37 cellular contexts compared by ENCODE assay signal in genomic region chr2:88123975-88124917, GRCh38. TPM values are rescaled to one million over a fixed set of nuclear protein-coding genes. Genes with fewer than 3 reads are reported as not detected.
"Had no signal": no experiment of that assay in that cellular context is flagged by ENCODE, and none has a peak within 500 bp of the region (broad histone marks: within the 10 kb centered on the region; RNA-seq: fewer than 3 reads in every experiment).

No MANE protein-coding gene starts in this region.

- H3K27me3 ChIP-seq: body of pancreas, brain microvascular endothelial cell, breast epithelium had no signal

- DNase-seq: activated CD4-positive, alpha-beta memory T cell treated with anti-CD3 and anti-CD28 coated beads for 36 hours; activated CD4-positive, alpha-beta T cell treated with anti-CD3 and anti-CD28 coated beads for 1 hour; activated CD4-positive, alpha-beta T cell treated with anti-CD3 and anti-CD28 coated beads for 36 hours; activated CD4-positive, alpha-beta T cell treated with anti-CD3 and anti-CD28 coated beads for 48 hours; activated CD4-positive, alpha-beta T cell treated with anti-CD3 and anti-CD28 coated beads, Interleukin-2, amount 10 ng/mL, durations not matched to agents 7 days and 5 days; activated CD4-positive, CD25-positive, alpha-beta regulatory T cell; activated CD8-positive, alpha-beta memory T cell treated with anti-CD3 and anti-CD28 coated beads, Interleukin-2, amount 50 U/mL, for 4 hours; activated CD8-positive, alpha-beta T cell treated with anti-CD3 and anti-CD28 coated beads for 36 hours; activated effector memory CD4-positive, alpha-beta T cell treated with anti-CD3 and anti-CD28 coated beads, Interleukin-2, amount 50 U/mL, for 16 hours; activated gamma-delta T cell treated with Interleukin-2 at 50 U/mL for 16 hours; activated naive CD4-positive, alpha-beta T cell; activated naive CD4-positive, alpha-beta T cell treated with anti-CD3 and anti-CD28 coated beads for 36 hours; activated naive CD4-positive, alpha-beta T cell treated with anti-CD3 and anti-CD28 coated beads, Interleukin-2, amount 50 U/mL, for 16 hours; activated naive CD8-positive, alpha-beta T cell treated with anti-CD3 and anti-CD28 coated beads for 36 hours; activated T-cell treated with anti-CD3 and anti-CD28 coated beads for 4 hours; activated T-cell treated with anti-CD3 and anti-CD28 coated beads, Interleukin-2, amount 50 U/mL, for 1 hour; activated T-cell treated with anti-CD3 and anti-CD28 coated beads, Interleukin-2, amount 50 U/mL, for 4 hours; activated T-cell treated with anti-CD3 and anti-CD28 coated beads, Interleukin-2, amount 50 U/mL, for 72 hours; adrenal gland; amniotic stem cell; aorta; body of pancreas; brain microvascular endothelial cell; central memory CD4-positive, alpha-beta T cell; T-helper 1 cell; T-helper 2 cell; T-helper 9 cell; WERI-Rb-1 had no signal

- H3K27ac ChIP-seq: adrenal gland, body of pancreas, brain microvascular endothelial cell, breast epithelium, WERI-Rb-1 had no signal

- H3K4me3 ChIP-seq: adrenal gland, body of pancreas, breast epithelium had no signal

- H3K9me3 ChIP-seq: adrenal gland, body of pancreas, breast epithelium had no signal

- ATAC-seq: activated CD4-positive, alpha-beta T cell treated with anti-CD3 and anti-CD28 coated beads for 36 hours; activated CD4-positive, CD25-positive, alpha-beta regulatory T cell treated with anti-CD3 and anti-CD28 coated beads, Interleukin-2, amount 50 U/mL, for 24 hours; activated CD8-positive, alpha-beta T cell treated with anti-CD3 and anti-CD28 coated beads for 36 hours; activated naive CD4-positive, alpha-beta T cell treated with anti-CD3 and anti-CD28 coated beads, Interleukin-2, amount 50 U/mL, for 72 hours; activated T-cell treated with anti-CD3 and anti-CD28 coated beads, Interleukin-2, amount 50 U/mL, for 4 hours; activated T-cell treated with anti-CD3 and anti-CD28 coated beads, Interleukin-2, amount 50 U/mL, for 72 hours; activated T-helper 17 cell treated with anti-CD3 and anti-CD28 coated beads, Interleukin-2, amount 50 U/mL, for 72 hours; body of pancreas; WTC11 had no signal

- H3K4me1 ChIP-seq: adrenal gland, body of pancreas, breast epithelium had no signal

- H3K36me3 ChIP-seq: adrenal gland, brain microvascular endothelial cell, breast epithelium, WERI-Rb-1 had no signal

RNA-seq across cellular contexts. Expression of gene FABP1, which starts 3.6 kb away (rescaled TPM):
- total RNA-seq: activated CD4-positive, alpha-beta memory T cell treated with anti-CD3 and anti-CD28 coated beads for 36 hours; activated CD4-positive, alpha-beta T cell treated with anti-CD3 and anti-CD28 coated beads for 36 hours; activated CD4-positive, alpha-beta T cell treated with anti-CD3 and anti-CD28 coated beads, Interleukin-2, amount 10 ng/mL, durations not matched to agents 7 days and 5 days; activated CD8-positive, alpha-beta memory T cell treated with anti-CD3 and anti-CD28 coated beads for 36 hours; activated CD8-positive, alpha-beta T cell treated with anti-CD3 and anti-CD28 coated beads for 36 hours; activated naive CD4-positive, alpha-beta T cell treated with anti-CD3 and anti-CD28 coated beads for 36 hours; activated naive CD4-positive, alpha-beta T cell treated with anti-CD3 and anti-CD28 coated beads, Interleukin-2, amount 50 U/mL, for 72 hours; activated naive CD8-positive, alpha-beta T cell treated with anti-CD3 and anti-CD28 coated beads for 36 hours; activated T-cell treated with anti-CD3 and anti-CD28 coated beads, Interleukin-2, amount 50 U/mL, for 72 hours; activated T-helper 1 cell treated with anti-CD3 and anti-CD28 coated beads, Interleukin-12 subunit alpha, Interleukin-12 subunit beta, Interleukin-2, Interleukin-4 antibody, amounts not matched to agents 30 ng/mL and 10 ng/mL and 1 ng/mL, durations not matched to agents 14 hours and 24 hours and 36 hours; activated T-helper 17 cell treated with anti-CD3 and anti-CD28 coated beads, Interleukin-2, amount 50 U/mL, for 72 hours; aorta; astrocyte; body of pancreas; cardiac septum had no signal

RNA-seq across cellular contexts. Expression of gene SMYD1, which starts 56.6 kb away (rescaled TPM):
- total RNA-seq: activated CD4-positive, alpha-beta memory T cell treated with anti-CD3 and anti-CD28 coated beads for 36 hours; activated CD4-positive, alpha-beta T cell treated with anti-CD3 and anti-CD28 coated beads for 36 hours; activated CD4-positive, alpha-beta T cell treated with anti-CD3 and anti-CD28 coated beads, Interleukin-2, amount 10 ng/mL, durations not matched to agents 7 days and 5 days; activated CD8-positive, alpha-beta memory T cell treated with anti-CD3 and anti-CD28 coated beads for 36 hours; activated CD8-positive, alpha-beta T cell treated with anti-CD3 and anti-CD28 coated beads for 36 hours; activated naive CD4-positive, alpha-beta T cell treated with anti-CD3 and anti-CD28 coated beads for 36 hours; activated naive CD4-positive, alpha-beta T cell treated with anti-CD3 and anti-CD28 coated beads, Interleukin-2, amount 50 U/mL, for 72 hours; activated naive CD8-positive, alpha-beta T cell treated with anti-CD3 and anti-CD28 coated beads for 36 hours; activated T-cell treated with anti-CD3 and anti-CD28 coated beads, Interleukin-2, amount 50 U/mL, for 4 hours; activated T-cell treated with anti-CD3 and anti-CD28 coated beads, Interleukin-2, amount 50 U/mL, for 72 hours; activated T-helper 1 cell treated with anti-CD3 and anti-CD28 coated beads, Interleukin-12 subunit alpha, Interleukin-12 subunit beta, Interleukin-2, Interleukin-4 antibody, amounts not matched to agents 30 ng/mL and 10 ng/mL and 1 ng/mL, durations not matched to agents 14 hours and 24 hours and 36 hours; activated T-helper 17 cell treated with anti-CD3 and anti-CD28 coated beads, Interleukin-2, amount 50 U/mL, for 72 hours; aorta; astrocyte; body of pancreas; WTC11 had no signal
